Comparison of ENCODE assay signal across 2 cellular contexts in genomic region chr16:88064889-88065746, GRCh38.
TF ChIP-seq lines count a peak whose summit lies in the region.

No MANE protein-coding gene starts in this region.

TF ChIP-seq in HepG2, 621 proteins besides CTCF, POLR2A, EP300 and RAD21:
- TF ChIP-seq ZNF550 (CRISPR knock-in tag; IDR thresholded peaks at IDR 0.05; ENCODE audit: borderline replicate concordance): no peak
- TF ChIP-seq ZNF543 (CRISPR knock-in tag; IDR thresholded peaks at IDR 0.05): peak; percentile 96
- peak; percentile 9 for TF ChIP-seq HNRNPLL (IDR thresholded peaks at IDR 0.05; ENCODE audit: low read depth, low read length, poor library complexity, severe bottlenecking)
TF ChIP-seq in HepG2: peak in this region for 2.

TF ChIP-seq in H1, 55 proteins besides CTCF, POLR2A, EP300 and RAD21:
- TF ChIP-seq JUN (IDR thresholded peaks at IDR 0.05; ENCODE audit: low read depth, low read length) (no peak), E2F6 (IDR thresholded peaks at IDR 0.05) (no peak), POLR2AphosphoS5 (IDR thresholded peaks at IDR 0.05; ENCODE audit: low read depth, low read length) (no peak), PHF8 (conservative IDR thresholded peaks at IDR 0.05; ENCODE audit: low read depth, low read length) (no peak), MAFK (IDR thresholded peaks at IDR 0.05; ENCODE audit: low read depth, low read length) (no peak), BACH1 (IDR thresholded peaks at IDR 0.05; ENCODE audit: low read length) (no peak), CHD2 (IDR thresholded peaks at IDR 0.05; ENCODE audit: low read length) (no peak), BRCA1 (IDR thresholded peaks at IDR 0.05; ENCODE audit: low read depth, low read length) (no peak), NANOG (IDR thresholded peaks at IDR 0.05; ENCODE audit: insufficient read depth, low read depth, low read length, poor library complexity, severe bottlenecking) (no peak), RNF2 (IDR thresholded peaks at IDR 0.05; ENCODE audit: borderline replicate concordance, low read depth, low read length, missing control alignments, poor library complexity, severe bottlenecking) (no peak), FOSL1 (IDR thresholded peaks at IDR 0.05; ENCODE audit: insufficient read depth, low read depth, low read length) (no peak), JUND (IDR thresholded peaks at IDR 0.05; ENCODE audit: low read length) (no peak), YY1 (IDR thresholded peaks at IDR 0.05; ENCODE audit: low read depth, low read length) (no peak)
- TF ChIP-seq, protein P1, sequence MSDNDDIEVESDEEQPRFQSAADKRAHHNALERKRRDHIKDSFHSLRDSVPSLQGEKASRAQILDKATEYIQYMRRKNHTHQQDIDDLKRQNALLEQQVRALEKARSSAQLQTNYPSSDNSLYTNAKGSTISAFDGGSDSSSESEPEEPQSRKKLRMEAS (IDR thresholded peaks at IDR 0.05): no peak
